ENCODE assay signal across 11 cellular contexts in the genomic region with DNA sequence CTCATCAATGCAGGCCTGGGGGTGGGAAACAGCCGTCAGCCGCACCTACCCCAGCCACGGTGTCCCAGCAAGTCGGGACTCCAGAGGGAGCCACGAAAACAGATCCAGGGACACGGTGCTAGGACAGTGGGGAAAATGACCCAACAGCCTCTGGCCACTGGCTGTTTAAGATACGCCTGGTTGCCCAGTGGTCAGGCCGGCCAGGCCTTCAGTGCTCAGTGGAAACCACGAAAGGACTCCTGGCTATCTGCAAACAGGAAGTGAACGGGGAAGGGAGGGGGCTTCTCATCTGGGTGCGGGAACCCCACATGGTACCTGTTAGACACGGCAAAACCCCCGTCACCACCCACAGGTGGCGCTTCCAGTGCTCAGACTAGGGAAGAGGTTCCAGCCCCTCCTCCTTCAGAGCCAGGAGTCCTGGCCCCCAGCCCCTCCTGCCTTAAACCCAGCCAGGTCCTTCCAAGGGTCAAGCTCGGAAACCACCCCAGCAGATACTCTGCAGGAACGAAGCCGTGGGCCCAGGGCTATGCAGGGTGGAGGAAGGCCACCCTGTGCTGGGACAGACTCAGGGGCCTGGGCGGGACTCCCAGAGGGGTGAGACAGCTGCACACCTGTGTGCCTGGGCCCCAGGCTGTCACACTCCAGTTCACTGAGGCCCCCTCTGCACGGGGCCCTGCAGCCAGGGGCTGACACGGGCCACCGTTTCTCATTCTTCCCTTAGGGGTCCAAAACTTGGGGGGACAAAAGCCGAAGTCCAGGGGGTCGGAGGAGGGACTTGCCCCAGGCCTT. TPM values are rescaled to one million over a fixed set of nuclear protein-coding genes. Genes with fewer than 3 reads are reported as not detected.
A peak's percentile ranks its signal among the peaks of the same experiment; 100 is the strongest.
DNase-seq lines count a peak whose midpoint lies in the region; ATAC-seq and TF ChIP-seq lines count a peak whose summit lies in the region.
"Had no signal": no experiment of that assay in that cellular context is flagged by ENCODE, and none has a peak within 500 bp of the region (broad histone marks: within the 10 kb centered on the region; RNA-seq: fewer than 3 reads in every experiment).

No MANE protein-coding gene starts in this region.

- DNase-seq in caudate nucleus (lab: John Stamatoyannopoulos, UW) (peak in 1 of 61 donors; percentile 9), lower lobe of right lung (no peak), testis (no peak), T-helper 17 cell (no peak), Kasumi-1 (lab: John Stamatoyannopoulos, UW) (no peak)
- DNase-seq in activated effector memory CD4-positive, alpha-beta T cell treated with anti-CD3 and anti-CD28 coated beads, Interleukin-2, amount 50 U/mL, for 16 hours, result no peak
- DNase-seq: activated T-cell treated with anti-CD3 and anti-CD28 coated beads, Interleukin-2, amount 50 U/mL, for 4 hours; NCI-H1048; stimulated activated CD4-positive, alpha-beta T cell treated with anti-CD3 and anti-CD28 coated beads, Interleukin-12 subunit alpha, Interleukin-12 subunit beta, amount 100 ng/mL, for 4 hours had no signal

- POLR2A ChIA-PET in HEK293 (lab: Yijun Ruan, JAX), result no interaction called here

- peaks cover 35% of the 10 kb centered on the region for H3K4me1 Mint-ChIP-seq in T-helper 17 cell

- WGBS in testis, 2 donors, result 73 to 74% methylated on average over 17 to 23 of the region's 23 CpGs

- H3K9me3 ChIP-seq in HEK293 (ENCODE audit: control insufficient read depth, insufficient read depth, low read depth, low read length), result no peaks in the 10 kb centered on the region
- no peaks in the 10 kb centered on the region for H3K9me3 ChIP-seq in lower lobe of right lung
- no peaks in the 10 kb centered on the region for H3K9me3 ChIP-seq in testis
- no peaks in the 10 kb centered on the region for H3K9me3 ChIP-seq in T-helper 17 cell (ENCODE audit: control insufficient read depth, low read length, poor library complexity, severe bottlenecking)

- H3K36me3 ChIP-seq in HEK293 (ENCODE audit: control insufficient read depth in 2 of 2, insufficient read depth in 1 of 2, low read length in 2 of 2) (peaks cover 0 to 33% of the 10 kb centered on the region in 2 experiments; a peak in 2 of 3 replicates), lower lobe of right lung (peaks cover 27% of the 10 kb centered on the region), testis (ENCODE audit: low read depth, missing control alignments) (no peaks in the 10 kb centered on the region)

- no peaks in the 10 kb centered on the region for H3K27me3 ChIP-seq in lower lobe of right lung (ENCODE audit: low read depth)
- no peaks in the 10 kb centered on the region for H3K27me3 ChIP-seq in testis

- CTCF ChIA-PET in HEK293 (lab: Yijun Ruan, JAX), result interaction anchor here (0.6 to 4.6 kb wide), 7 partner anchors 9 to 541 kb away, joined by 3 to 26 read pairs (median 6); no protein-coding TSS in a partner anchor

- H3K4me3 Mint-ChIP-seq in T-helper 17 cell, result no peak overlapping the region
- H3K4me3 Mint-ChIP-seq: activated T-cell treated with anti-CD3 and anti-CD28 coated beads, Interleukin-2, amount 50 U/mL, for 4 hours had no signal

- no peak overlapping the region for H3K4me3 ChIP-seq in HEK293 (ENCODE audit: low read depth, low read length)
- H3K4me3 ChIP-seq in lower lobe of right lung, result no peak overlapping the region
- no peak overlapping the region for H3K4me3 ChIP-seq in testis

- H3K27me3 Mint-ChIP-seq in T-helper 17 cell, result no peaks in the 10 kb centered on the region

- no peak overlapping the region for H3K27ac Mint-ChIP-seq in T-helper 17 cell

- H3K4me1 ChIP-seq in HEK293 (ENCODE audit: control insufficient read depth, insufficient read depth, low read length) (peaks cover 18% of the 10 kb centered on the region), lower lobe of right lung (peaks cover 41% of the 10 kb centered on the region), testis (peaks cover 28% of the 10 kb centered on the region)

- peak in 1 of 2 donors; percentile 27 for ATAC-seq in lower lobe of right lung
- no peak for ATAC-seq in T-helper 17 cell
- ATAC-seq in HG03342 (IDR thresholded peaks at IDR 0.05; ENCODE audit: unreplicated experiment), result no peak
- ATAC-seq: activated T-cell treated with anti-CD3 and anti-CD28 coated beads, Interleukin-2, amount 50 U/mL, for 4 hours had no signal

- H3K36me3 Mint-ChIP-seq in T-helper 17 cell (ENCODE audit: low read depth), result peaks cover 15% of the 10 kb centered on the region

- TF ChIP-seq CTCF in HEK293 (tag by site-specific recombination; IDR thresholded peaks at IDR 0.05) (no peak), lower lobe of right lung (IDR thresholded peaks at IDR 0.05) (no peak), testis (IDR thresholded peaks at IDR 0.05) (no peak)

- no peak overlapping the region for H3K27ac ChIP-seq in HEK293 (ENCODE audit: extremely low read depth, low read depth, low read length)
- H3K27ac ChIP-seq in caudate nucleus (ENCODE audit: low read depth, low read length), result peak overlapping the region; percentile 56
- H3K27ac ChIP-seq in lower lobe of right lung, result peak overlapping the region; percentile 83
- H3K27ac ChIP-seq in testis, result peak overlapping the region; percentile 73 to 79

- intact Hi-C loops in lower lobe of right lung (cut with DNase I) (no loop called here), testis (cut with DNase I; ENCODE audit: low total_unique reads) (no loop called here)

- TF ChIP-seq POLR2A in testis (IDR thresholded peaks at IDR 0.05), result no peak

TF ChIP-seq in HEK293, 187 proteins besides CTCF, POLR2A, EP300 and RAD21:
- TF ChIP-seq SCRT2 (tag by site-specific recombination; IDR thresholded peaks at IDR 0.05) (0 out of 2 replicates have a peak, but pooled peaks have one; percentile 10), ZNF777 (tag by site-specific recombination; IDR thresholded peaks at IDR 0.05; ENCODE audit: borderline replicate concordance) (no peak)

RNA-seq across cellular contexts. Expression of a gene that starts 4.5 kb away (rescaled TPM):
- total RNA-seq in lower lobe of right lung (103 TPM), testis (100 to 1,000 TPM; 184 to 206 TPM), T-helper 17 cell (100 to 1,000 TPM; 133 to 173 TPM)
- polyA plus RNA-seq in testis (ENCODE audit: insufficient read depth, low read depth, low replicate concordance), result 220 TPM

RNA-seq across cellular contexts. Expression of a gene that starts 36.0 kb away (rescaled TPM):
- not detected for total RNA-seq in lower lobe of right lung
- total RNA-seq in testis, result 10 to 100 TPM; 13.0 to 14.5 TPM
- 84.0 TPM for polyA plus RNA-seq in testis (ENCODE audit: insufficient read depth, low read depth, low replicate concordance)
- under 1 TPM in 1 of 2 donors, not detected in 1; 0.52 TPM for total RNA-seq in T-helper 17 cell
- total RNA-seq: activated T-cell treated with anti-CD3 and anti-CD28 coated beads, Interleukin-2, amount 50 U/mL, for 4 hours had no signal

RNA-seq across cellular contexts. Expression of a gene that starts 37.3 kb away (rescaled TPM):
- total RNA-seq in lower lobe of right lung (28.1 TPM), testis (1 to 10 TPM; 3.4 to 3.6 TPM), T-helper 17 cell (1 to 10 TPM; 1.8 to 3.3 TPM)
- polyA plus RNA-seq in testis (ENCODE audit: insufficient read depth, low read depth, low replicate concordance), result 13.3 TPM

RNA-seq across cellular contexts. Expression of a gene that starts 44.6 kb away (rescaled TPM):
- total RNA-seq in lower lobe of right lung (2.3 TPM), testis (10 to 100 TPM; 14.2 to 30.3 TPM), T-helper 17 cell (not detected)
- 20.8 TPM for polyA plus RNA-seq in testis (ENCODE audit: insufficient read depth, low read depth, low replicate concordance)
- total RNA-seq: activated T-cell treated with anti-CD3 and anti-CD28 coated beads, Interleukin-2, amount 50 U/mL, for 4 hours had no signal

RNA-seq across cellular contexts. Expression of a gene that starts 50.0 kb away (rescaled TPM):
- total RNA-seq in lower lobe of right lung (26.0 TPM), testis (10 to 100 TPM; 22.5 to 24.3 TPM), T-helper 17 cell (10 to 100 TPM; 11.3 to 12.9 TPM)
- 13.9 TPM for polyA plus RNA-seq in testis (ENCODE audit: insufficient read depth, low read depth, low replicate concordance)
